Comparison of ENCODE assay signal across 7 cellular contexts in the genomic region with DNA sequence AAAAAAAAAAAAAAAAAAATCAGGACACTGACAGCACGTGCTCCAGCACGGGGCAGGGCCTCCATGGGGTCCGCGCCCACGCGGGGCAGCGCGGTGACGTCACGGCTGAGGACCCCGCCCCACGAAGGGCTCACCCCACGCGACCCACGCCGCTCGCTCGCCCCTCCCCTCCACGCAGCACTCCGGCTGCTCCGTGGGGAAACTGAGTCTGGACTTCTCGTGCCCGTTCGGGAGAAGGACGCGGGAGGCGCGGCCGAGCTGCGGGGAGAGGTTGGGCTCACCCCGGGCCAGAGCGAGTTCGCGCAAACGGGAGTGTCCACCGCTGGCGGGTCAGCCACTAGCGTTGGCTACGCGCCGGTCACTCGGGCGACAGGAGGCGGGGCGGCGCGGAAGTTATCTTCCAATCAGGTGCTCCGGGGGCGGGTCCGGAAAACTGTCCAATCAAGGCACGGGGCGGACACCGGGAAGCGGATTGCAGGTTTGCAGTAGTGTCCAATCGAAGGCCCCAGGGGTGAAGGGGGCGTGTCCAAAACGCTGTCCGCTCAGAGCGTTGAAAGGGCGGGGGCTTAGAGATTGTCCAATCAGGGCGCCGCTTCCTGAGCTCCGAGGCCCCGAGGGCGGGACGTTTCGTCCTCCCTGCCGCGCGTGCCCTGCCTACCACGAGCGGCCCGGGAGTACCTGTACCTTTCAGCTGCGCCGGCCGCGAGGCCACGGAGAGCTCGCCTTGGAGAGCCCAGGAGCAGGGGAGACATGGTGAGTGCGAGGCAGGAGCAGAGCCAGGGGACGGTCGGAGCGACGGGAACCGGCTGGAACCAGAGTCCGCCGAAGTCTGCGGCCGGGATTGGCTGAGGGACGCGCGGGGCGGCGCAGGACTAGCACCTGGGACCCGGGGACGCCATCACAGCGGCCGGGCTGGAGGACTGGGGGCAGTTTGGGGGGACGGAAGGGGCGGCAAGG. TPM values are rescaled to one million over a fixed set of nuclear protein-coding genes. Genes with fewer than 3 reads are reported as not detected.
DNase-seq lines count a peak whose midpoint lies in the region; ATAC-seq and TF ChIP-seq lines count a peak whose summit lies in the region.

TSS of gene ZNF57 (plus strand) at position 633 of the 957 bp plus-strand sequence. CDS start at position 751, 118 bp downstream.

- H3K27me3 ChIP-seq in brain microvascular endothelial cell (replicated peaks) = no peaks in the 10 kb centered on the region

- TF ChIP-seq CTCF in brain microvascular endothelial cell (IDR thresholded peaks at IDR 0.05; ENCODE audit: low read depth, low read length, missing control alignments) = no peak

- peak; percentile 69 for ATAC-seq in GM18508 (IDR thresholded peaks at IDR 0.05; ENCODE audit: insufficient read depth, unreplicated experiment)
- peak; percentile 89 for ATAC-seq in HG02981 (IDR thresholded peaks at IDR 0.05; ENCODE audit: unreplicated experiment)
- ATAC-seq in sciatic nerve = peak; percentile 100

- intact Hi-C loops in sciatic nerve (cut with DNase I) = no loop called here

- in situ Hi-C loops in brain microvascular endothelial cell (cut with HindIII; ENCODE audit: low pct_ligation_motif_present, low sequenced_read_pairs) = no loop called here

- H3K36me3 ChIP-seq in brain microvascular endothelial cell (replicated peaks) = no peaks in the 10 kb centered on the region

- peak within 1 kb of the TSS; percentile 91 for H3K4me3 ChIP-seq in brain microvascular endothelial cell (ENCODE audit: low read depth, low read length)

- DNase-seq in NCI-H2081 treated with DMSO at 0.1 percent for 48 hours (lab: John Stamatoyannopoulos, UW) (peak; percentile 87), UCSD-AML1 (lab: John Stamatoyannopoulos, UW; ENCODE audit: unreplicated experiment) (peak; percentile 99), brain microvascular endothelial cell (peak; percentile 100), iPS DF 4.7 (ENCODE audit: extremely low read depth, low spot score) (peak; percentile 83), sciatic nerve (ENCODE audit: low spot score) (peak; percentile 100)

- peak within 1 kb of the TSS; percentile 81 for H3K27ac ChIP-seq in brain microvascular endothelial cell

RNA-seq across cellular contexts. Expression of gene ZNF57, which starts in this region (rescaled TPM):
- total RNA-seq in sciatic nerve = 3.1 TPM

Comparison
In these comparisons a context has a peak if more than half of its experiments do, and no peak if none do; other contexts are left out.
1. Peak in every context shown above with its lines: DNase-seq, ATAC-seq, H3K4me3 ChIP-seq and H3K27ac ChIP-seq.